Comparison of ENCODE assay signal across 21 cellular contexts in genomic region chr17:13079010-13079409, GRCh38.
"Had no signal": no experiment of that assay in that cellular context is flagged by ENCODE, and none has a peak within 500 bp of the region (broad histone marks: within the 10 kb centered on the region; RNA-seq: fewer than 3 reads in every experiment).

No MANE protein-coding gene starts in this region.

- H3K9me3 ChIP-seq: Peyer's patch, SJSA1 had no signal

- H3K4me1 ChIP-seq: Peyer's patch had no signal

- H3K9me3 Mint-ChIP-seq: activated T-cell treated with anti-CD3 and anti-CD28 coated beads, Interleukin-2, amount 50 U/mL, for 24 hours had no signal

- DNase-seq: activated CD4-positive, alpha-beta T cell treated with anti-CD3 and anti-CD28 coated beads for 48 hours; activated CD4-positive, alpha-beta T cell treated with anti-CD3 and anti-CD28 coated beads, Interleukin-2, amount 50 U/mL, for 4 hours; activated CD4-positive, CD25-positive, alpha-beta regulatory T cell treated with anti-CD3 and anti-CD28 coated beads, Interleukin-2, amount 50 U/mL, for 72 hours; activated CD8-positive, alpha-beta memory T cell treated with anti-CD3 and anti-CD28 coated beads, Interleukin-2, amount 10 ng/mL, durations not matched to agents 7 days and 5 days; activated effector memory CD4-positive, alpha-beta T cell treated with Interleukin-2 at 50 U/mL for 16 hours; activated naive CD4-positive, alpha-beta T cell; activated T-cell treated with anti-CD3 and anti-CD28 coated beads, Interleukin-2, amount 50 U/mL, for 24 hours; aorta; MM.1S; NCI-H1105; NCI-H1436; NCI-H187; NCI-H2081; NCI-H510A treated with DMSO at 0.1 percent for 48 hours; Peyer's patch; SHP77 had no signal

- H3K36me3 Mint-ChIP-seq: activated CD8-positive, alpha-beta memory T cell treated with anti-CD3 and anti-CD28 coated beads, Interleukin-2, amount 10 ng/mL, durations not matched to agents 7 days and 5 days; activated naive CD4-positive, alpha-beta T cell treated with anti-CD3 and anti-CD28 coated beads, Interleukin-2, amount 50 U/mL, for 24 hours; WTC11 had no signal

- H3K4me3 Mint-ChIP-seq: activated CD8-positive, alpha-beta memory T cell treated with anti-CD3 and anti-CD28 coated beads, Interleukin-2, amount 10 ng/mL, durations not matched to agents 7 days and 5 days; activated naive CD4-positive, alpha-beta T cell treated with anti-CD3 and anti-CD28 coated beads, Interleukin-2, amount 50 U/mL, for 24 hours; activated T-cell treated with anti-CD3 and anti-CD28 coated beads, Interleukin-2, amount 50 U/mL, for 24 hours; activated T-helper 1 cell treated with anti-CD3 and anti-CD28 coated beads, Interleukin-12 subunit alpha, Interleukin-12 subunit beta, Interleukin-2, Interleukin-4 antibody, amounts not matched to agents 30 ng/mL and 10 ng/mL and 1 ng/mL, durations not matched to agents 14 hours and 24 hours and 36 hours; T-helper 1 cell treated with Interleukin-12 subunit alpha and Interleukin-12 subunit beta and Interleukin-4 antibody, amounts not matched to agents 30 μg/mL and 1 μg/mL, for 36 hours; WTC11 had no signal

- H3K27me3 Mint-ChIP-seq: activated CD8-positive, alpha-beta memory T cell treated with anti-CD3 and anti-CD28 coated beads, Interleukin-2, amount 10 ng/mL, durations not matched to agents 7 days and 5 days had no signal

- H3K36me3 ChIP-seq: Peyer's patch, SJSA1 had no signal

- H3K4me3 ChIP-seq: Peyer's patch, SJSA1 had no signal

- H3K4me1 Mint-ChIP-seq: activated CD8-positive, alpha-beta memory T cell treated with anti-CD3 and anti-CD28 coated beads, Interleukin-2, amount 10 ng/mL, durations not matched to agents 7 days and 5 days; WTC11 had no signal

- H3K27me3 ChIP-seq: Peyer's patch, SJSA1 had no signal

- H3K27ac Mint-ChIP-seq: activated CD8-positive, alpha-beta memory T cell treated with anti-CD3 and anti-CD28 coated beads, Interleukin-2, amount 10 ng/mL, durations not matched to agents 7 days and 5 days; activated naive CD4-positive, alpha-beta T cell treated with anti-CD3 and anti-CD28 coated beads, Interleukin-2, amount 50 U/mL, for 24 hours; activated T-cell treated with anti-CD3 and anti-CD28 coated beads, Interleukin-2, amount 50 U/mL, for 24 hours; activated T-helper 1 cell treated with anti-CD3 and anti-CD28 coated beads, Interleukin-12 subunit alpha, Interleukin-12 subunit beta, Interleukin-2, Interleukin-4 antibody, amounts not matched to agents 30 ng/mL and 10 ng/mL and 1 ng/mL, durations not matched to agents 14 hours and 24 hours and 36 hours; T-helper 1 cell treated with Interleukin-12 subunit alpha and Interleukin-12 subunit beta and Interleukin-4 antibody, amounts not matched to agents 30 μg/mL and 1 μg/mL, for 36 hours; WTC11 had no signal

- ATAC-seq: activated CD8-positive, alpha-beta memory T cell treated with anti-CD3 and anti-CD28 coated beads, Interleukin-2, amount 10 ng/mL, durations not matched to agents 7 days and 5 days; WTC11 had no signal
